ENCODE assay signal across 13 cellular contexts in the genomic region with DNA sequence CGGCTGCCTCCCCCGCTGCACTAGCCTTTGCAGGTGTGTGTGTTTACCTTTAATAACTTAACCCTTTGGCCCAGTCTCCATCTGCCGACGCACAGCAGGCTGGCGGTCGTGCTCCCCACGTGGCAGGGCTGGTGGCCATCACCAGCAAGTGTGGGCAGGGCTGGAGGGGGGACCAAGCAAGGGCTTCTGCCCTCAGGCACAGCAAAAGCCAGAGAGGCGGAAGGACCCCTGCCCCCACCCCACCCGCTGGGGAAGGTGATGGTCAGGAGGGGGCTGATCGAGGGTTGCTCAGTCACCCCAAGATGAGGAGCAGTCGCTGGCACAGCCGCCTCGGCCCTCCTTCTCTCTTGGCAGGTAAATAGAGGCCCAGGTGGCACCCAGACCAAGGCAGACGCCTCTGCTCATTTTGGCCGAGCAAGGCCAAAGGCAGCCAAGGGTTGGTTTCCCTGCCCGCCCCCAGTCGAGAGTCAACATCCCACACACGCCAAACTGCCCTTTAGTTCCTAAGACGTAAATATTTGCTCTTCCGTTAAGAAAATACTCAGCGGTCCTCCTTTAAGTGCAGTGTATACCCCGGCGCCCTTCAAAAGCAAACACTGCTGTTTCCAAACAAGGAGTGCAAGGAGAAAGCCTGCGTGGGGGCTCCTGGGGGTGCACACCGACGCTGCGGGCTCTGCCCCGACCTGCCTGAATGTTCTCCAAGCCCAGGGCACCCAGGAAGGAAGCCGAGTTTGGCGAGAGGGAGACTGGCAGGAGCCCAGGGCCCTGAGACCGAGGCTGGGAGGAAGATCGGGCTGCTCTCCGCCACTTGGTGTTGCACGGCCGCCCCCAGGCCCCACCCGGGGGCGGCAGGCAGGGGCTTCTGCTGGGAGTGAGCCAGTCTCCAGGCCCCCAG.
A peak's percentile ranks its signal among the peaks of the same experiment; 100 is the strongest.
DNase-seq lines count a peak whose midpoint lies in the region; ATAC-seq and TF ChIP-seq lines count a peak whose summit lies in the region.
"Had no signal": no experiment of that assay in that cellular context is flagged by ENCODE, and none has a peak within 500 bp of the region (broad histone marks: within the 10 kb centered on the region; RNA-seq: fewer than 3 reads in every experiment).

No MANE protein-coding gene starts in this region.

- no peak overlapping the region for H3K27ac Mint-ChIP-seq in activated naive CD8-positive, alpha-beta T cell treated with anti-CD3 and anti-CD28 coated beads for 36 hours
- H3K27ac Mint-ChIP-seq in WTC11: no peak overlapping the region

- peak overlapping the region; percentile 71 for H3K27ac ChIP-seq in 22Rv1
- H3K27ac ChIP-seq in brain microvascular endothelial cell: peak overlapping the region; percentile 21
- H3K27ac ChIP-seq: coronary artery had no signal

- H3K4me3 ChIP-seq in brain microvascular endothelial cell (ENCODE audit: low read depth, low read length) (no peak overlapping the region), mucosa of descending colon (no peak overlapping the region)
- H3K4me3 ChIP-seq: coronary artery had no signal

- no peaks in the 10 kb centered on the region for H3K36me3 ChIP-seq in brain microvascular endothelial cell (replicated peaks)
- no peaks in the 10 kb centered on the region for H3K36me3 ChIP-seq in mucosa of descending colon (ENCODE audit: low read depth)

- H3K36me3 Mint-ChIP-seq in activated naive CD8-positive, alpha-beta T cell treated with anti-CD3 and anti-CD28 coated beads for 36 hours: no peaks in the 10 kb centered on the region
- no peaks in the 10 kb centered on the region for H3K36me3 Mint-ChIP-seq in WTC11

- H3K9me3 Mint-ChIP-seq in activated naive CD8-positive, alpha-beta T cell treated with anti-CD3 and anti-CD28 coated beads for 36 hours: no peaks in the 10 kb centered on the region
- no peaks in the 10 kb centered on the region for H3K9me3 Mint-ChIP-seq in WTC11
- H3K9me3 Mint-ChIP-seq: neural crest cell had no signal

- intact Hi-C loops in mucosa of descending colon (cut with DNase I, micrococcal nuclease): no loop called here

- H3K27me3 ChIP-seq in brain microvascular endothelial cell (replicated peaks): no peaks in the 10 kb centered on the region

- POLR2A ChIA-PET in WTC11 (lab: Charles Lee): no interaction called here

- peaks cover 2% of the 10 kb centered on the region for H3K4me1 Mint-ChIP-seq in activated naive CD8-positive, alpha-beta T cell treated with anti-CD3 and anti-CD28 coated beads for 36 hours
- no peaks in the 10 kb centered on the region for H3K4me1 Mint-ChIP-seq in WTC11

- H3K27me3 Mint-ChIP-seq in activated naive CD8-positive, alpha-beta T cell treated with anti-CD3 and anti-CD28 coated beads for 36 hours: peaks cover under 1% of the 10 kb centered on the region
- H3K27me3 Mint-ChIP-seq in WTC11 (ENCODE audit: low read depth): no peaks in the 10 kb centered on the region

- in situ Hi-C loops in brain microvascular endothelial cell (cut with HindIII; ENCODE audit: low pct_ligation_motif_present, low sequenced_read_pairs): no loop called here

- H3K4me3 Mint-ChIP-seq in activated naive CD8-positive, alpha-beta T cell treated with anti-CD3 and anti-CD28 coated beads for 36 hours: no peak overlapping the region
- no peak overlapping the region for H3K4me3 Mint-ChIP-seq in WTC11
- H3K4me3 Mint-ChIP-seq: neural crest cell had no signal

- CTCF ChIA-PET in WTC11 (lab: Charles Lee): no interaction called here

- peak; percentile 65 for DNase-seq in HT-29 (ENCODE audit: low spot score)
- DNase-seq in brain microvascular endothelial cell: no peak
- peak in 2 of 3 donors; percentile 56 for DNase-seq in mucosa of descending colon
- DNase-seq in dermis blood vessel endothelial cell: no peak
- no peak for DNase-seq in stimulated activated CD4-positive, alpha-beta T cell treated with anti-CD3 and anti-CD28 coated beads, Interleukin-4, amount 100 ng/mL, for 1 hour
- DNase-seq in activated naive CD8-positive, alpha-beta T cell treated with anti-CD3 and anti-CD28 coated beads for 36 hours: no peak
- DNase-seq in WTC11 (ENCODE audit: low spot score): no peak
- DNase-seq: activated naive CD4-positive, alpha-beta T cell treated with Interleukin-2 at 50 U/mL for 16 hours; stimulated activated CD4-positive, alpha-beta T cell treated with anti-CD3 and anti-CD28 coated beads, Interleukin-12 subunit alpha, Interleukin-12 subunit beta, amount 100 ng/mL, for 4 hours; T-helper 2 cell had no signal

- peaks cover 25% of the 10 kb centered on the region for H3K4me1 ChIP-seq in mucosa of descending colon (ENCODE audit: low read depth)

- H3K9me3 ChIP-seq in mucosa of descending colon: no peaks in the 10 kb centered on the region

- ATAC-seq in mucosa of descending colon (peak; percentile 31), WTC11 (no peak)

- TF ChIP-seq CTCF in 22Rv1 (IDR thresholded peaks at IDR 0.05): no peak
- no peak for TF ChIP-seq CTCF in brain microvascular endothelial cell (IDR thresholded peaks at IDR 0.05; ENCODE audit: low read depth, low read length, missing control alignments)
- no peak for TF ChIP-seq CTCF in mucosa of descending colon (IDR thresholded peaks at IDR 0.05)
- TF ChIP-seq CTCF in WTC11 (IDR thresholded peaks at IDR 0.05): no peak

TF ChIP-seq in WTC11, 78 proteins besides CTCF, POLR2A, EP300 and RAD21:
- TF ChIP-seq, protein P1, sequence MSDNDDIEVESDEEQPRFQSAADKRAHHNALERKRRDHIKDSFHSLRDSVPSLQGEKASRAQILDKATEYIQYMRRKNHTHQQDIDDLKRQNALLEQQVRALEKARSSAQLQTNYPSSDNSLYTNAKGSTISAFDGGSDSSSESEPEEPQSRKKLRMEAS (CRISPR knock-in tag; IDR thresholded peaks at IDR 0.05): no peak
- TF ChIP-seq MLX (CRISPR knock-in tag; IDR thresholded peaks at IDR 0.05): no peak
TF ChIP-seq in WTC11: peak in this region for 0.

Comparison
In these comparisons a context has a peak if more than half of its experiments do, and no peak if none do; other contexts are left out.
1. DNase-seq: peak in HT-29 (single experiment) and mucosa of descending colon (2 of 3); none in brain microvascular endothelial cell (single experiment), dermis blood vessel endothelial cell (single experiment), stimulated activated CD4-positive, alpha-beta T cell treated with anti-CD3 and anti-CD28 coated beads, Interleukin-4, amount 100 ng/mL, for 1 hour (single experiment), activated naive CD8-positive, alpha-beta T cell treated with anti-CD3 and anti-CD28 coated beads for 36 hours (single experiment) and WTC11 (single experiment).